In genomic region chr16:45454-45853, GRCh38 we compare ENCODE assay signal across 20 cellular contexts. TPM values are rescaled to one million over a fixed set of nuclear protein-coding genes. Genes with fewer than 3 reads are reported as not detected.
"Had no signal": no experiment of that assay in that cellular context is flagged by ENCODE, and none has a peak within 500 bp of the region (broad histone marks: within the 10 kb centered on the region; RNA-seq: fewer than 3 reads in every experiment).

No MANE protein-coding gene starts in this region.

- H3K27me3 Mint-ChIP-seq: activated naive CD4-positive, alpha-beta T cell treated with anti-CD3 and anti-CD28 coated beads, Interleukin-2, amount 50 U/mL, for 24 hours; memory B cell; naive thymus-derived CD8-positive, alpha-beta T cell had no signal

- H3K4me3 Mint-ChIP-seq: activated CD8-positive, alpha-beta T cell treated with anti-CD3 and anti-CD28 coated beads, Interleukin-2, amount 10 ng/mL, durations not matched to agents 7 days and 5 days; activated naive CD4-positive, alpha-beta T cell treated with anti-CD3 and anti-CD28 coated beads, Interleukin-2, amount 50 U/mL, for 24 hours; memory B cell; naive thymus-derived CD8-positive, alpha-beta T cell had no signal

- H3K27ac ChIP-seq: adrenal gland, cardiac muscle cell, dorsolateral prefrontal cortex, right atrium auricular region had no signal

- H3K36me3 ChIP-seq: right atrium auricular region had no signal

- H3K9me3 ChIP-seq: adrenal gland, right atrium auricular region had no signal

- DNase-seq: activated CD4-positive, alpha-beta T cell treated with anti-CD3 and anti-CD28 coated beads for 4 hours; activated CD8-positive, alpha-beta memory T cell treated with anti-CD3 and anti-CD28 coated beads, Interleukin-2, amount 50 U/mL, for 4 hours; activated CD8-positive, alpha-beta T cell treated with anti-CD3 and anti-CD28 coated beads, Interleukin-2, amount 10 ng/mL, durations not matched to agents 7 days and 5 days; activated effector memory CD4-positive, alpha-beta T cell treated with anti-CD3 and anti-CD28 coated beads, Interleukin-2, amount 50 U/mL, for 16 hours; activated T-cell treated with anti-CD3 and anti-CD28 coated beads, Interleukin-2, amount 50 U/mL, for 48 hours; dorsolateral prefrontal cortex; naive thymus-derived CD8-positive, alpha-beta T cell; nucleus accumbens; small intestine; stimulated activated CD4-positive, alpha-beta T cell treated with anti-CD3 and anti-CD28 coated beads, Interleukin-4, amount 100 ng/mL, for 24 hours; stimulated activated naive CD4-positive, alpha-beta T cell treated with Interleukin-2 at 50 U/mL for 16 hours; T-helper 1 cell; T1000; trophoblast cell had no signal

- H3K27ac Mint-ChIP-seq: activated CD8-positive, alpha-beta T cell treated with anti-CD3 and anti-CD28 coated beads, Interleukin-2, amount 10 ng/mL, durations not matched to agents 7 days and 5 days; activated naive CD4-positive, alpha-beta T cell treated with anti-CD3 and anti-CD28 coated beads, Interleukin-2, amount 50 U/mL, for 24 hours; memory B cell; naive thymus-derived CD8-positive, alpha-beta T cell had no signal

- H3K4me3 ChIP-seq: adrenal gland, cardiac muscle cell, dorsolateral prefrontal cortex, right atrium auricular region had no signal

- ATAC-seq: activated CD8-positive, alpha-beta T cell treated with anti-CD3 and anti-CD28 coated beads, Interleukin-2, amount 10 ng/mL, durations not matched to agents 7 days and 5 days; esophagus mucosa; naive thymus-derived CD8-positive, alpha-beta T cell had no signal

- H3K27me3 ChIP-seq: adrenal gland, cardiac muscle cell, dorsolateral prefrontal cortex, right atrium auricular region had no signal

- H3K9me3 Mint-ChIP-seq: activated naive CD4-positive, alpha-beta T cell treated with anti-CD3 and anti-CD28 coated beads, Interleukin-2, amount 50 U/mL, for 24 hours; memory B cell; naive thymus-derived CD8-positive, alpha-beta T cell had no signal

RNA-seq across cellular contexts. Expression of gene RHBDF1, which starts 27.0 kb away (rescaled TPM):
- total RNA-seq: naive thymus-derived CD8-positive, alpha-beta T cell had no signal
